Comparison of ENCODE assay signal across 12 cellular contexts in the genomic region with DNA sequence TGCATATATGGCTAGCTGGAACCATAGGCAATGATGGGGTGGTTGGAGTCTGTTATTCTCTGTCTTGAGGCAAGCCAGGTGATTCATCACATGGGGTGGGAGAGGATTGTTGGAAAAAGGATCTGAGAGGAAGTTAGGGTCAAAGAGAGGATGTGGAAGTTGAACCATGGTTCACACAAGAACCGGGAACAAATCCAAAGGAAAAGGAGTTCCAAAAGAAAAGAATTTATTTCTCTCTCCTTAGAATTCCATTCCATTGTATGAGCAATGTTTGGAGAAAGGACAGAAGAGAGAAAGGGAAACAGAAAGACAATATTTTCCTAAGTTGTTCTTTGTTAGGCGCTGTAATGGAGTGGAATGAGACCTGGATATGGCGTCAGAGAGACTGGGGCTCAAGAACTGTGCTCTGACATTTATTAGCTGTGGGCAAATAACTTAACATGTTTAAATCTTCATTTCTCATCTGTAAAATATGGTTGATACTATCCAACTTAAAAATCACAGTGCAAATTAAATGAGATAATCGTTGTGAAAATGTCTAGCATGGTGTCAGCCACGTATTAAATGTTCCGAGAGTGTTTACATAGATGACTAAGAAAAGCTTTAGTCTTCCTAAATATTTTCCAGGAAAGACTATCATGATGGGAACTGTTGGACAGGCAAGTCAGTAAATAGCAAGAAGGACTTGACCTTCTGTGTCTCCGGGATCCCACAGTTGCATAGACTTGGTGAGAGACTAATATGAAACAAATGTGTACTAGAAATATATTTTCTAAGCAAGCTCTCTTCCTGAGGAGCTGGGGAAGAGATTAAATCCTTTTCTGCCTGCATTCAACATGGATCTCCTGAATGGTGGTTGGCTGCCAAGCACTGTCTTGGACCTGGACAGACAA.
DNase-seq lines count a peak whose midpoint lies in the region; ATAC-seq and TF ChIP-seq lines count a peak whose summit lies in the region.
"Had no signal": no experiment of that assay in that cellular context is flagged by ENCODE, and none has a peak within 500 bp of the region (broad histone marks: within the 10 kb centered on the region; RNA-seq: fewer than 3 reads in every experiment).

No MANE protein-coding gene starts in this region.

- H3K36me3 ChIP-seq in ascending aorta (no peaks in the 10 kb centered on the region), heart left ventricle (no peaks in the 10 kb centered on the region), rectal smooth muscle tissue (ENCODE audit: control insufficient read depth, insufficient read depth, low read length) (no peaks in the 10 kb centered on the region)

- H3K9me3 ChIP-seq in ascending aorta: no peaks in the 10 kb centered on the region
- no peaks in the 10 kb centered on the region for H3K9me3 ChIP-seq in heart left ventricle

- intact Hi-C loops in ascending aorta (cut with DNase I) (no loop called here), heart left ventricle (cut with DNase I) (loop anchor here in 2 of 10 donors (5.0 kb wide), 2 partner anchors 39 to 51 kb away; no protein-coding TSS in a partner anchor)

- H3K4me1 ChIP-seq in ascending aorta: peaks cover 0 to 2% of the 10 kb centered on the region in 2 donors
- peaks cover 0 to 19% (median 4%) of the 10 kb centered on the region in 12 donors for H3K4me1 ChIP-seq in heart left ventricle
- no peaks in the 10 kb centered on the region for H3K4me1 ChIP-seq in rectal smooth muscle tissue (ENCODE audit: control insufficient read depth, insufficient read depth, low read length)

- WGBS in heart left ventricle, 4 donors: 46 to 60% (median 51%) methylated on average over 7 of the region's 7 CpGs

- H3K4me3 ChIP-seq in ascending aorta (no peak overlapping the region), heart left ventricle (peak overlapping the region in 1 of 12 donors; percentile 1), rectal smooth muscle tissue (ENCODE audit: low read length) (no peak overlapping the region)

- ATAC-seq in heart left ventricle (peak; percentile 61 to 90 (median 79)), GM21737 (IDR thresholded peaks at IDR 0.05; ENCODE audit: unreplicated experiment) (no peak)

- H3K27me3 ChIP-seq in ascending aorta (no peaks in the 10 kb centered on the region), heart left ventricle (no peaks in the 10 kb centered on the region), rectal smooth muscle tissue (ENCODE audit: control insufficient read depth, insufficient read depth, low read length) (no peaks in the 10 kb centered on the region)

- H3K27ac ChIP-seq in ascending aorta: peak overlapping the region; percentile 53 to 59
- peak overlapping the region; percentile 25 to 77 (median 60) for H3K27ac ChIP-seq in heart left ventricle
- peak overlapping the region; percentile 75 for H3K27ac ChIP-seq in rectal smooth muscle tissue (ENCODE audit: low read depth, low read length)
- no peak overlapping the region for H3K27ac ChIP-seq in substantia nigra (ENCODE audit: low read depth, low read length, poor library complexity, severe bottlenecking)
- H3K27ac ChIP-seq: C4-2B had no signal

- TF ChIP-seq POLR2A in heart left ventricle (IDR thresholded peaks at IDR 0.05): no peak

- DNase-seq in AG20443 (ENCODE audit: low spot score) (peak; percentile 66), ascending aorta (ENCODE audit: low spot score in 2 of 2) (no peak), heart left ventricle (peak in 4 of 5 donors; percentile 35 to 53 (median 46)), NCI-H2171 (lab: John Stamatoyannopoulos, UW) (no peak), GOT3 (lab: John Stamatoyannopoulos, UW) (no peak), substantia nigra (lab: John Stamatoyannopoulos, UW) (no peak)
- DNase-seq: activated T-cell treated with anti-CD3 and anti-CD28 coated beads, Interleukin-2, amount 50 U/mL, for 1 hour; islet precursor cell; NCI-H1417 had no signal

- TF ChIP-seq CTCF in ascending aorta (IDR thresholded peaks at IDR 0.05) (no peak), heart left ventricle (IDR thresholded peaks at IDR 0.05) (no peak)

- H3K9ac ChIP-seq in rectal smooth muscle tissue (ENCODE audit: low read length): no peak overlapping the region

Comparison
In these comparisons a context has a peak if more than half of its experiments do, and no peak if none do; other contexts are left out.
1. DNase-seq: peak in AG20443 (single experiment) and heart left ventricle (4 of 5); none in ascending aorta (0 of 2), NCI-H2171 (single experiment), GOT3 (single experiment) and substantia nigra (0 of 49).